Comparison of ENCODE assay signal across 9 cellular contexts in genomic region chr19:49560358-49560900, GRCh38. TPM values are rescaled to one million over a fixed set of nuclear protein-coding genes. Genes with fewer than 3 reads are reported as not detected.
DNase-seq lines count a peak whose midpoint lies in the region; ATAC-seq, FAIRE-seq and TF ChIP-seq lines count a peak whose summit lies in the region.
"Had no signal": no experiment of that assay in that cellular context is flagged by ENCODE, and none has a peak within 500 bp of the region (broad histone marks: within the 10 kb centered on the region; RNA-seq: fewer than 3 reads in every experiment).

No MANE protein-coding gene starts in this region.

- POLR2A ChIA-PET in WTC11 (lab: Charles Lee) = interaction anchor here (0.5 to 1.2 kb wide), 5 partner anchors 20 to 80 kb away, joined by 3 to 9 read pairs (median 3); partner anchors contain the start of genes NOSIP and RRAS

- H3K36me3 Mint-ChIP-seq in WTC11 = peaks cover 24% of the 10 kb centered on the region
- peaks cover 48% of the 10 kb centered on the region for H3K36me3 Mint-ChIP-seq in activated naive CD8-positive, alpha-beta T cell treated with anti-CD3 and anti-CD28 coated beads, Interleukin-2, amount 50 U/mL, for 24 hours (ENCODE audit: low read depth)

- H3K4me3 Mint-ChIP-seq in WTC11 = no peak overlapping the region
- H3K4me3 Mint-ChIP-seq in activated naive CD8-positive, alpha-beta T cell treated with anti-CD3 and anti-CD28 coated beads, Interleukin-2, amount 50 U/mL, for 24 hours = peak overlapping the region; percentile 76

- DNase-seq in WTC11 (ENCODE audit: low spot score) = no peak
- DNase-seq in activated naive CD8-positive, alpha-beta T cell treated with anti-CD3 and anti-CD28 coated beads, Interleukin-2, amount 50 U/mL, for 24 hours = peak; percentile 38
- DNase-seq in mucosa of gallbladder (ENCODE audit: low spot score) = peak; percentile 37
- no peak for DNase-seq in stomach
- no peak for DNase-seq in frontal cortex (ENCODE audit: low spot score in 2 of 2)
- DNase-seq: MM.1S had no signal

- peak overlapping the region; percentile 91 for H3K27ac Mint-ChIP-seq in WTC11
- H3K27ac Mint-ChIP-seq in activated naive CD8-positive, alpha-beta T cell treated with anti-CD3 and anti-CD28 coated beads, Interleukin-2, amount 50 U/mL, for 24 hours = peak overlapping the region; percentile 90

- CTCF ChIA-PET in WTC11 (lab: Charles Lee) = interaction anchor here (0.7 to 7.6 kb wide), 5 partner anchors 11 to 81 kb away, joined by 3 to 95 read pairs (median 15); partner anchors contain the start of gene SCAF1

- H3K36me3 ChIP-seq in stomach = peaks cover 35 to 53% (median 51%) of the 10 kb centered on the region in 4 donors

- peaks cover 23 to 58% (median 42%) of the 10 kb centered on the region in 4 donors for H3K4me1 ChIP-seq in stomach

- H3K4me1 Mint-ChIP-seq in WTC11 = peaks cover 24% of the 10 kb centered on the region
- H3K4me1 Mint-ChIP-seq in activated naive CD8-positive, alpha-beta T cell treated with anti-CD3 and anti-CD28 coated beads, Interleukin-2, amount 50 U/mL, for 24 hours = peaks cover 85% of the 10 kb centered on the region

- ATAC-seq in WTC11 (no peak), GM21390 (IDR thresholded peaks at IDR 0.05; ENCODE audit: unreplicated experiment) (no peak), GM21723 (IDR thresholded peaks at IDR 0.05; ENCODE audit: unreplicated experiment) (no peak)
- ATAC-seq in activated naive CD8-positive, alpha-beta T cell treated with anti-CD3 and anti-CD28 coated beads, Interleukin-2, amount 50 U/mL, for 24 hours = peak; percentile 24

- 52 to 84% (median 70%) methylated on average over 13 to 15 of the region's 15 CpGs for WGBS in stomach, 5 donors

- no peak for TF ChIP-seq EP300 in stomach (IDR thresholded peaks at IDR 0.05)

- no peak for FAIRE-seq in frontal cortex (lab: Jason Lieb, UNC)

- TF ChIP-seq POLR2A in stomach (IDR thresholded peaks at IDR 0.05) = no peak

- no peaks in the 10 kb centered on the region for H3K27me3 ChIP-seq in stomach

- no peak for TF ChIP-seq CTCF in WTC11 (IDR thresholded peaks at IDR 0.05)
- TF ChIP-seq CTCF in stomach (IDR thresholded peaks at IDR 0.05) = no peak

- H3K27ac ChIP-seq in stomach = peak overlapping the region in 3 of 5 donors; percentile 26 to 52 (median 50)

- H3K9me3 Mint-ChIP-seq in WTC11 = no peaks in the 10 kb centered on the region
- H3K9me3 Mint-ChIP-seq in activated naive CD8-positive, alpha-beta T cell treated with anti-CD3 and anti-CD28 coated beads, Interleukin-2, amount 50 U/mL, for 24 hours = no peaks in the 10 kb centered on the region

- no peaks in the 10 kb centered on the region for H3K9me3 ChIP-seq in stomach

- intact Hi-C loops in stomach (cut with DNase I; ENCODE audit: low total_unique reads) = no loop called here

- no peak overlapping the region for H3K4me3 ChIP-seq in stomach

- no peaks in the 10 kb centered on the region for H3K27me3 Mint-ChIP-seq in WTC11 (ENCODE audit: low read depth)
- H3K27me3 Mint-ChIP-seq in activated naive CD8-positive, alpha-beta T cell treated with anti-CD3 and anti-CD28 coated beads, Interleukin-2, amount 50 U/mL, for 24 hours = no peaks in the 10 kb centered on the region

TF ChIP-seq in WTC11, 78 proteins besides CTCF, POLR2A, EP300 and RAD21:
- TF ChIP-seq MXD4 (CRISPR knock-in tag; IDR thresholded peaks at IDR 0.05; ENCODE audit: borderline replicate concordance) (no peak), TEAD1 (CRISPR knock-in tag; IDR thresholded peaks at IDR 0.05) (no peak), NFYB (CRISPR knock-in tag; conservative IDR thresholded peaks at IDR 0.05; ENCODE audit: low read depth) (no peak), NR3C1 (CRISPR knock-in tag; conservative IDR thresholded peaks at IDR 0.05; ENCODE audit: low read depth) (no peak)
TF ChIP-seq in WTC11: peak in this region for 0.

RNA-seq across cellular contexts. Expression of gene NOSIP, which starts 19.9 kb away (rescaled TPM):
- total RNA-seq in WTC11 (2021) = 82.3 to 97.9 TPM (median 87.6 TPM) in 3 replicates
- total RNA-seq in mucosa of gallbladder = 56.3 TPM
- 100 to 1,000 TPM in 1 of 5 donors, 10 to 100 TPM in 4; 18.1 to 354 (median 70.5) TPM for total RNA-seq in stomach
- polyA plus RNA-seq in stomach = 100 to 1,000 TPM in 2 of 3 donors, 10 to 100 TPM in 1; 94.6 to 154 (median 113) TPM
- 33.4 TPM for total RNA-seq in frontal cortex

RNA-seq across cellular contexts. Expression of gene PRRG2, which starts 20.7 kb away (rescaled TPM):
- total RNA-seq in WTC11 (2021) (5.9 to 7.0 TPM (median 6.9 TPM) in 3 replicates), mucosa of gallbladder (18.2 TPM), stomach (10 to 100 TPM in 1 of 5 donors, 1 to 10 TPM in 2, not detected in 2; 5.9 to 12.5 (median 10.0) TPM), frontal cortex (0.41 TPM)
- polyA plus RNA-seq in stomach = 10 to 100 TPM in 1 of 3 donors, 1 to 10 TPM in 2; 8.6 to 14.7 (median 9.0) TPM
- total RNA-seq: RPMI7951 had no signal

RNA-seq across cellular contexts. Expression of gene PRR12, which starts 30.6 kb away (rescaled TPM):
- total RNA-seq in WTC11 (2021) = 78.6 to 86.1 TPM (median 83.3 TPM) in 3 replicates
- 42.7 TPM for total RNA-seq in mucosa of gallbladder
- total RNA-seq in stomach = 10 to 100 TPM in 3 of 5 donors, 1 to 10 TPM in 2; 4.6 to 88.3 (median 13.9) TPM
- polyA plus RNA-seq in stomach = 10 to 100 TPM in 1 of 3 donors, 1 to 10 TPM in 2; 3.1 to 16.7 (median 5.6) TPM
- 5.7 TPM for total RNA-seq in frontal cortex

RNA-seq across cellular contexts. Expression of gene RCN3, which starts 32.6 kb away (rescaled TPM):
- total RNA-seq in WTC11 (2021) (14.3 to 20.6 TPM (median 20.3 TPM) in 3 replicates), mucosa of gallbladder (42.8 TPM), stomach (100 to 1,000 TPM in 1 of 5 donors, 10 to 100 TPM in 2, 1 to 10 TPM in 1, not detected in 1; 3.1 to 553 (median 18.1) TPM), frontal cortex (2.4 TPM)
- polyA plus RNA-seq in stomach = 10 to 100 TPM in 2 of 3 donors, 1 to 10 TPM in 1; 9.9 to 17.6 (median 10.1) TPM

RNA-seq across cellular contexts. Expression of gene FCGRT, which starts 48.0 kb away (rescaled TPM):
- total RNA-seq in WTC11 (2021) = 53.8 to 69.9 TPM (median 61.2 TPM) in 3 replicates
- total RNA-seq in mucosa of gallbladder = 320 TPM
- total RNA-seq in stomach = 100 to 1,000 TPM in 4 of 5 donors, 10 to 100 TPM in 1; 90.2 to 634 (median 183) TPM
- 10 to 100 TPM; 79.0 to 94.8 (median 92.0) TPM for polyA plus RNA-seq in stomach
- 13.0 TPM for total RNA-seq in frontal cortex

Comparison
In these comparisons a context has a peak if more than half of its experiments do, and no peak if none do; other contexts are left out.
1. DNase-seq: peak in activated naive CD8-positive, alpha-beta T cell treated with anti-CD3 and anti-CD28 coated beads, Interleukin-2, amount 50 U/mL, for 24 hours (single experiment) and mucosa of gallbladder (single experiment); none in WTC11 (single experiment), stomach (single experiment) and frontal cortex (0 of 2).